Comparison of ENCODE assay signal across 26 cellular contexts in genomic region chr16:52408197-52408845, GRCh38.
DNase-seq lines count a peak whose midpoint lies in the region; ATAC-seq, FAIRE-seq and TF ChIP-seq lines count a peak whose summit lies in the region.
"Had no signal": no experiment of that assay in that cellular context is flagged by ENCODE, and none has a peak within 500 bp of the region (broad histone marks: within the 10 kb centered on the region; RNA-seq: fewer than 3 reads in every experiment).

No MANE protein-coding gene starts in this region.

- H2AFZ ChIP-seq in HepG2 (ENCODE audit: low read length) = no peak overlapping the region

- CTCF ChIA-PET in HepG2 (lab: Yijun Ruan, JAX; ENCODE audit: low intra/inter-chr PET ratio, low total read pairs) = no interaction called here

- no peaks in the 10 kb centered on the region for H4K20me1 ChIP-seq in HepG2 (ENCODE audit: insufficient read depth, low read length)

- no peaks in the 10 kb centered on the region for H3K79me2 ChIP-seq in HepG2 (ENCODE audit: insufficient read depth, low read length)

- FAIRE-seq in HepG2 (lab: Jason Lieb, UNC) = peak; percentile 59

- H3K9me3 ChIP-seq in HepG2 (ENCODE audit: low read length) (no peaks in the 10 kb centered on the region), transverse colon (no peaks in the 10 kb centered on the region)
- H3K9me3 ChIP-seq: thoracic aorta had no signal

- ATAC-seq in HepG2 (peak; percentile 91), HG02610 (IDR thresholded peaks at IDR 0.05; ENCODE audit: unreplicated experiment) (no peak), GM21367 (IDR thresholded peaks at IDR 0.05; ENCODE audit: unreplicated experiment) (no peak)
- ATAC-seq: CD8-positive, alpha-beta T cell; stimulated activated naive B cell treated with anti-CD40 and anti-IgM and Interleukin-4, amounts not matched to agents 10 μg/mL and 1 μg/mL and 100 μg/mL, for 72 hours had no signal

- TF ChIP-seq EP300 in HepG2 (IDR thresholded peaks at IDR 0.05; ENCODE audit: low read depth in 2 of 2, low read length in 2 of 2) (peak in 1 of 2 experiments; percentile 96; a peak in 2 of 4 replicates), HepG2 (CRISPR knock-in tag; IDR thresholded peaks at IDR 0.05; ENCODE audit: borderline replicate concordance) (peak; percentile 93), transverse colon (IDR thresholded peaks at IDR 0.05; ENCODE audit: low read depth) (no peak)

- H3K4me1 ChIP-seq in HepG2 (ENCODE audit: insufficient read depth, low read length) (peaks cover 41% of the 10 kb centered on the region), transverse colon (peaks cover 0 to 29% (median 12%) of the 10 kb centered on the region in 4 donors)
- H3K4me1 ChIP-seq: spleen had no signal

- peak overlapping the region; percentile 24 for H3K9ac ChIP-seq in HepG2 (ENCODE audit: insufficient read depth, low read depth, low read length)

- BruUV-seq in HepG2 (replicated peaks; lab: Mats Ljungman, UMichigan) = no TSS peak

- H3K4me3 ChIP-seq in HepG2 (replicated peaks in 1 of 3; ENCODE audit: insufficient read depth in 1 of 3, low read depth in 2 of 3, low read length in 3 of 3) (no peak overlapping the region; a peak in 1 of 6 replicates), transverse colon (no peak overlapping the region)
- H3K4me3 ChIP-seq: spleen, thoracic aorta had no signal

- H3K4me2 ChIP-seq in HepG2 (ENCODE audit: low read depth, low read length) = peak overlapping the region; percentile 59

- no peak for TF ChIP-seq RAD21 in HepG2 (CRISPR knock-in tag; IDR thresholded peaks at IDR 0.05)

- WGBS in HepG2 (ENCODE audit: low lambda C conversion rate) = 0% methylated on average over 1 of the region's 1 CpG
- WGBS in transverse colon (ENCODE audit: low coverage in 1 of 2), 2 donors = 67 to 88% methylated on average over 1 of the region's 1 CpG

- H3K27ac ChIP-seq in VCaP (peak overlapping the region; percentile 10; the same call in 1 of the 2 replicates), HepG2 (ENCODE audit: extremely low read length, insufficient read depth, low read length) (peak overlapping the region; percentile 70), transverse colon (peak overlapping the region; percentile 11 to 74 (median 60))
- H3K27ac ChIP-seq: spleen, thoracic aorta had no signal

- H3K27me3 ChIP-seq in HepG2 (ENCODE audit: control insufficient read depth in 1 of 2, insufficient read depth in 2 of 2, low read length in 2 of 2) (no peaks in the 10 kb centered on the region), transverse colon (no peaks in the 10 kb centered on the region)
- H3K27me3 ChIP-seq: spleen had no signal

- no peak for TF ChIP-seq CTCF in VCaP (conservative IDR thresholded peaks at IDR 0.05)
- TF ChIP-seq CTCF in HepG2 (CRISPR knock-in tag; IDR thresholded peaks at IDR 0.05) = no peak
- TF ChIP-seq CTCF in transverse colon (IDR thresholded peaks at IDR 0.05) = no peak

- DNase-seq in DMS79 treated with DMSO at 0.1 percent for 48 hours (lab: John Stamatoyannopoulos, UW) (peak; percentile 55), DMS79 (lab: John Stamatoyannopoulos, UW) (no peak), HepG2 (ENCODE audit: low spot score) (peak; percentile 91), transverse colon (no peak), GM19238 (ENCODE audit: insufficient read length, low spot score) (no peak)
- DNase-seq: 8988T; activated B cell treated with CpG ODN at 0.5 μM for 24 hours; activated naive CD4-positive, alpha-beta T cell treated with anti-CD3 and anti-CD28 coated beads, Interleukin-2, amount 50 U/mL, for 16 hours; aorta; caudate nucleus; CD8-positive, alpha-beta T cell; dermis blood vessel endothelial cell; H9; mesenchymal stem cell; NCI-H2171 treated with DMSO at 0.1 percent for 48 hours; NCI-H82; occipital lobe; OCI-M1; spleen; stimulated activated CD4-positive, alpha-beta T cell treated with anti-CD3 and anti-CD28 coated beads, Interleukin-4, amount 100 ng/mL, for 1 hour; stimulated activated naive B cell treated with anti-CD40 and anti-IgM and Interleukin-4, amounts not matched to agents 10 μg/mL and 1 μg/mL and 100 μg/mL, for 72 hours; T-helper 9 cell had no signal

- intact Hi-C loops in HepG2 (cut with micrococcal nuclease; ENCODE audit: unreplicated experiment) (loop anchor here (1.0 kb wide), 1 partner anchor 10 kb away; no protein-coding TSS in a partner anchor), transverse colon (cut with DNase I; ENCODE audit: low total_unique reads) (no loop called here)

- POLR2A ChIA-PET in HepG2 (lab: Yijun Ruan, JAX) = interaction anchor here (0.7 to 2.5 kb wide), 5 partner anchors 10 to 152 kb away, joined by 3 to 21 read pairs (median 3); partner anchors contain the start of gene TOX3

- no peak for TF ChIP-seq POLR2A in HepG2 (IDR thresholded peaks at IDR 0.05; ENCODE audit: insufficient read depth in 1 of 2, low read depth in 2 of 2, low read length in 2 of 2)
- no peak for TF ChIP-seq POLR2A in transverse colon (IDR thresholded peaks at IDR 0.05)

- in situ Hi-C loops in HepG2 (cut with HindIII; ENCODE audit: extremely low pct_ligation_motif_present, low pct_unique_long_range_greater_than_20kb) (no loop called here), transverse colon (cut with MboI; ENCODE audit: low pct_ligation_motif_present in 1 of 4, low pct_unique_long_range_greater_than_20kb in 1 of 4, low sequenced_read_pairs in 3 of 4) (no loop called here)

- H3K36me3 ChIP-seq in HepG2 (replicated peaks in 1 of 2; ENCODE audit: control insufficient read depth in 1 of 2, insufficient read depth in 2 of 2, low read length in 2 of 2) (no peaks in the 10 kb centered on the region), transverse colon (no peaks in the 10 kb centered on the region)
- H3K36me3 ChIP-seq: spleen, thoracic aorta had no signal

TF ChIP-seq in HepG2, 621 proteins besides CTCF, POLR2A, EP300 and RAD21 (continues in another document):
- TF ChIP-seq POGK (CRISPR knock-in tag; conservative IDR thresholded peaks at IDR 0.05) (0 out of 2 replicates have a peak, but pooled peaks have one; percentile 26), SMAD9 (CRISPR knock-in tag; IDR thresholded peaks at IDR 0.05) (no peak), PBX3 (CRISPR knock-in tag; IDR thresholded peaks at IDR 0.05; ENCODE audit: borderline replicate concordance) (no peak), GTF3A (CRISPR knock-in tag; conservative IDR thresholded peaks at IDR 0.05) (0 out of 2 replicates have a peak, but pooled peaks have one; percentile 39), ZNF501 (CRISPR knock-in tag; IDR thresholded peaks at IDR 0.05) (peak; percentile 54; the same call in 1 of the 2 replicates), CERS6 (CRISPR knock-in tag; IDR thresholded peaks at IDR 0.05) (no peak), AHR (CRISPR knock-in tag; IDR thresholded peaks at IDR 0.05) (no peak; the same call in 1 of the 2 replicates), ZNF816 (CRISPR knock-in tag; IDR thresholded peaks at IDR 0.05; ENCODE audit: borderline replicate concordance) (no peak)

Comparison
In these comparisons a context has a peak if more than half of its experiments do, and no peak if none do; other contexts are left out.
1. DNase-seq: peak in DMS79 treated with DMSO at 0.1 percent for 48 hours (single experiment) and HepG2 (single experiment); none in DMS79 (single experiment), transverse colon (single experiment) and GM19238 (single experiment).
2. H3K27ac ChIP-seq: peak in every context shown above with its lines; median percentile 70 in HepG2; 60 in transverse colon; 10 in VCaP.